In the genomic region with DNA sequence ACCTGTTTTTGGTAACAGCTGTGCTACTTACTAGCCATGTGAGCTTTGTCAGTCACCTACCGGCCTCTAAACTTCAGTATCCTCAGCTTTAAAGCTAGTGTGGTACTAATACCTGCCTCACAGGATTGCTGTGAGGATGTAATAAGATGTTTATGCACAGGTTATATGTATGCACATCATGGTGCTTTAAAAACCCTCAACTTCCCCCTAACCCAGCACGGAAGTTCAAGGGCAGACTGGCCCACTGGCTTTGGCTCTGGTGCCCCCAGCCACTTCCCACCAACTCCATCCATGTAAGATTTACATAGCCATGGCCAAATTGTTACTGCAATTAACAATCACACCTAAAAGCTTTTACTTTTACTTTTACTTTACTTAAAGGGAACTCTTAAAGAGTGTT, we compare ENCODE assay signal across 15 cellular contexts.
"Had no signal": no experiment of that assay in that cellular context is flagged by ENCODE, and none has a peak within 500 bp of the region (broad histone marks: within the 10 kb centered on the region; RNA-seq: fewer than 3 reads in every experiment).

No MANE protein-coding gene starts in this region.

- H3K4me3 ChIP-seq: ascending aorta, heart left ventricle, testis, upper lobe of right lung had no signal

- H3K27ac Mint-ChIP-seq: activated CD4-positive, alpha-beta memory T cell treated with anti-CD3 and anti-CD28 coated beads for 36 hours; activated naive CD8-positive, alpha-beta T cell treated with anti-CD3 and anti-CD28 coated beads, Interleukin-2, amount 50 U/mL, for 24 hours; stimulated activated naive CD8-positive, alpha-beta T cell treated with anti-CD3 and anti-CD28 coated beads, Interleukin-15, amount 100 ng/mL, for 72 hours had no signal

- H3K27me3 ChIP-seq: ascending aorta, heart left ventricle, testis, upper lobe of right lung had no signal

- H3K27ac ChIP-seq: ascending aorta, heart left ventricle, testis, upper lobe of right lung had no signal

- H3K36me3 Mint-ChIP-seq: activated CD4-positive, alpha-beta memory T cell treated with anti-CD3 and anti-CD28 coated beads for 36 hours had no signal

- H3K4me3 Mint-ChIP-seq: activated CD4-positive, alpha-beta memory T cell treated with anti-CD3 and anti-CD28 coated beads for 36 hours; activated naive CD8-positive, alpha-beta T cell treated with anti-CD3 and anti-CD28 coated beads, Interleukin-2, amount 50 U/mL, for 24 hours; activated T-cell treated with anti-CD3 and anti-CD28 coated beads, Interleukin-2, amount 50 U/mL, for 4 hours; nephron; stimulated activated naive CD8-positive, alpha-beta T cell treated with anti-CD3 and anti-CD28 coated beads, Interleukin-15, amount 100 ng/mL, for 72 hours had no signal

- H3K27me3 Mint-ChIP-seq: activated CD4-positive, alpha-beta memory T cell treated with anti-CD3 and anti-CD28 coated beads for 36 hours; activated naive CD8-positive, alpha-beta T cell treated with anti-CD3 and anti-CD28 coated beads, Interleukin-2, amount 50 U/mL, for 24 hours; stimulated activated naive CD8-positive, alpha-beta T cell treated with anti-CD3 and anti-CD28 coated beads, Interleukin-15, amount 100 ng/mL, for 72 hours had no signal

- DNase-seq: activated CD4-positive, alpha-beta memory T cell treated with anti-CD3 and anti-CD28 coated beads for 36 hours; activated naive CD8-positive, alpha-beta T cell treated with anti-CD3 and anti-CD28 coated beads, Interleukin-2, amount 50 U/mL, for 24 hours; activated T-cell treated with anti-CD3 and anti-CD28 coated beads, Interleukin-2, amount 50 U/mL, for 4 hours; foreskin melanocyte; heart left ventricle; left colon; mammary epithelial cell; stimulated activated CD4-positive, alpha-beta T cell treated with anti-CD3 and anti-CD28 coated beads, Interleukin-4, amount 100 ng/mL, for 1 hour; stimulated activated CD8-positive, alpha-beta memory T cell treated with anti-CD3 and anti-CD28 coated beads, Interleukin-4, amount 100 ng/mL, for 48 hours; stimulated activated naive CD8-positive, alpha-beta T cell treated with anti-CD3 and anti-CD28 coated beads, Interleukin-15, amount 100 ng/mL, for 72 hours; T-helper 9 cell; testis; upper lobe of right lung had no signal

- H3K9me3 Mint-ChIP-seq: activated CD4-positive, alpha-beta memory T cell treated with anti-CD3 and anti-CD28 coated beads for 36 hours; activated naive CD8-positive, alpha-beta T cell treated with anti-CD3 and anti-CD28 coated beads, Interleukin-2, amount 50 U/mL, for 24 hours; activated T-cell treated with anti-CD3 and anti-CD28 coated beads, Interleukin-2, amount 50 U/mL, for 4 hours; nephron; stimulated activated naive CD8-positive, alpha-beta T cell treated with anti-CD3 and anti-CD28 coated beads, Interleukin-15, amount 100 ng/mL, for 72 hours had no signal

- H3K9me3 ChIP-seq: ascending aorta, testis, upper lobe of right lung had no signal

- ATAC-seq: activated naive CD8-positive, alpha-beta T cell treated with anti-CD3 and anti-CD28 coated beads, Interleukin-2, amount 50 U/mL, for 24 hours; activated T-cell treated with anti-CD3 and anti-CD28 coated beads, Interleukin-2, amount 50 U/mL, for 4 hours; heart left ventricle; left colon had no signal

- H3K4me1 ChIP-seq: ascending aorta had no signal

- H3K36me3 ChIP-seq: ascending aorta, heart left ventricle, upper lobe of right lung had no signal
